Comparison of ENCODE assay signal across 7 cellular contexts in genomic region chr19:14073925-14074838, GRCh38. TPM values are rescaled to one million over a fixed set of nuclear protein-coding genes. Genes with fewer than 3 reads are reported as not detected.
DNase-seq lines count a peak whose midpoint lies in the region; ATAC-seq, FAIRE-seq and TF ChIP-seq lines count a peak whose summit lies in the region.

No MANE protein-coding gene starts in this region.

- ATAC-seq in K562: peak; percentile 52

- H3K9ac ChIP-seq in K562 (ENCODE audit: insufficient read depth in 1 of 2, low read depth in 2 of 2, low read length in 2 of 2): peak overlapping the region; percentile 69 to 97

- DNase-seq in GM12865 (ENCODE audit: low read depth): no peak
- peak; percentile 39 for DNase-seq in M059J (ENCODE audit: low read depth)
- peak; percentile 38 to 61 (median 51) for DNase-seq in K562 (ENCODE audit: extremely low read depth in 1 of 4, low spot score in 3 of 4)
- DNase-seq in stimulated activated naive CD4-positive, alpha-beta T cell treated with Interleukin-2 at 50 U/mL for 16 hours (lab: John Stamatoyannopoulos, UW): peak; percentile 25
- DNase-seq in KBM-7: no peak
- DNase-seq in NCI-H2029 (lab: John Stamatoyannopoulos, UW): no peak

- H3K27me3 ChIP-seq in K562 (ENCODE audit: control insufficient read depth in 2 of 2, insufficient read depth in 2 of 2, low read length in 2 of 2) (no peaks in the 10 kb centered on the region), layer of hippocampus (ENCODE audit: control insufficient read depth, insufficient read depth, low read length) (no peaks in the 10 kb centered on the region)

- H3K4me1 ChIP-seq in K562 (replicated peaks in 1 of 2; ENCODE audit: control insufficient read depth in 2 of 2, insufficient read depth in 2 of 2, low read length in 2 of 2): peaks cover 9 to 48% of the 10 kb centered on the region in 2 experiments; a peak in 4 of 5 replicates

- no peak for FAIRE-seq in K562 (lab: Jason Lieb, UNC)

- H3K27ac ChIP-seq in K562 (ENCODE audit: extremely low read depth, low read depth, low read length): peak overlapping the region; percentile 68
- peak overlapping the region; percentile 94 for H3K27ac ChIP-seq in layer of hippocampus (ENCODE audit: low read depth, low read length)

- no peaks in the 10 kb centered on the region for H3K9me1 ChIP-seq in K562 (ENCODE audit: control insufficient read depth, insufficient read depth, low read length)

- no peak for TF ChIP-seq POLR2A in K562 (conservative IDR thresholded peaks at IDR 0.05)

- intact Hi-C loops in K562 (cut with micrococcal nuclease): no loop called here

- peak overlapping the region; percentile 90 for H2AFZ ChIP-seq in K562 (ENCODE audit: low read depth, low read length)

- POLR2A ChIA-PET in K562 (lab: Yijun Ruan, JAX): interaction anchor here (0.6 to 1.3 kb wide), 3 partner anchors 44 to 174 kb away, joined by 3 to 4 read pairs (median 4); partner anchors contain the start of gene ASF1B

- no peaks in the 10 kb centered on the region for H3K36me3 ChIP-seq in K562 (ENCODE audit: control insufficient read depth, insufficient read depth, low read length)

- TF ChIP-seq EP300 in K562 (IDR thresholded peaks at IDR 0.05; ENCODE audit: low read length): no peak

- in situ Hi-C loops in K562 (cut with MboI) (loop anchor here (5.0 to 25.0 kb wide), 2 partner anchors 192 to 487 kb away; no protein-coding TSS in a partner anchor), KBM-7 (cut with MboI; ENCODE audit: low pct_unique_long_range_greater_than_20kb, low sequenced_read_pairs) (loop anchor here (25.0 kb wide), 1 partner anchor 187 kb away; the partner anchor contains the start of gene NANOS3)

- TF ChIP-seq CTCF in GM12865 (IDR thresholded peaks at IDR 0.05; ENCODE audit: insufficient read depth, low read depth, low read length, missing control alignments): no peak
- no peak for TF ChIP-seq CTCF in K562 (IDR thresholded peaks at IDR 0.05 in 2 of 3, conservative IDR thresholded peaks at IDR 0.05 in 1 of 3; ENCODE audit: insufficient read depth in 2 of 3, low read depth in 1 of 3, low read length in 3 of 3)

- no peaks in the 10 kb centered on the region for H4K20me1 ChIP-seq in K562 (replicated peaks; ENCODE audit: control insufficient read depth, insufficient read depth, low read length)

- CTCF ChIA-PET in K562 (lab: Yijun Ruan, JAX; ENCODE audit: low intra/inter-chr PET ratio): interaction anchor here (0.6 to 3.7 kb wide), 3 partner anchors 194 to 332 kb away, joined by 3 to 39 read pairs (median 4); no protein-coding TSS in a partner anchor

- peak overlapping the region; percentile 38 for H3K4me3 ChIP-seq in GM12865 (ENCODE audit: low read depth, low read length)
- H3K4me3 ChIP-seq in K562: peak overlapping the region; percentile 55

- H3K4me2 ChIP-seq in K562 (ENCODE audit: insufficient read depth, low read length): peak overlapping the region; percentile 82

- peaks cover 19% of the 10 kb centered on the region for H3K79me2 ChIP-seq in K562 (ENCODE audit: control insufficient read depth, insufficient read depth, low read length)

- WGBS in K562 (ENCODE audit: insufficient coverage, low coverage, missing lambda C conversion rate): 3% methylated on average over 35 of the region's 44 CpGs

- H3K9me3 ChIP-seq in K562 (replicated peaks; ENCODE audit: control insufficient read depth, insufficient read depth, low read depth, low read length): no peaks in the 10 kb centered on the region

- TF ChIP-seq RAD21 in K562 (CRISPR knock-in tag; conservative IDR thresholded peaks at IDR 0.05 in 1 of 2, IDR thresholded peaks at IDR 0.05 in 1 of 2): no peak

- no TSS peak for BruUV-seq in K562 (replicated peaks; lab: Mats Ljungman, UMichigan)

RNA-seq across cellular contexts. Expression of gene MISP3, which starts 1.6 kb away (rescaled TPM):
- 2.2 TPM in 1 of 2 replicates, not detected in the other for total RNA-seq in M059J (2014; rRNA removed; shearing (Covaris generic))
- total RNA-seq in K562 (2011; cell fraction: chromatin; rRNA removed; ENCODE audit: low replicate concordance): 1.7 and 5.3 TPM in 2 replicates
- total RNA-seq in K562 (2011; cell fraction: nucleolus; rRNA removed): 5.5 and 5.7 TPM in 2 replicates
- total RNA-seq in K562 (2011; cell fraction: nucleoplasm; rRNA removed): 4.1 and 5.0 TPM in 2 replicates
- 3.1 and 3.9 TPM in 2 replicates for total RNA-seq in K562 (2014; rRNA removed)
- 0.69 and 0.73 TPM in 2 replicates for total RNA-seq in K562 (2014; rRNA removed; fragmentation: Illumina TruSeq; extraction: Trizol)
- 1.6 and 1.9 TPM in 2 replicates for total RNA-seq in K562 (2015; rRNA removed; fragmentation: Illumina TruSeq; extraction: Trizol)
- total RNA-seq in K562 (2021): 1.9 and 2.9 TPM in 2 replicates
- 1.2 and 2.1 TPM in 2 replicates for polyA plus RNA-seq in K562 (2011; rRNA removed)
- polyA plus RNA-seq in K562 (2011; cell fraction: cytosol; rRNA removed): 2.1 and 3.0 TPM in 2 replicates
- 8.6 and 12.9 TPM in 2 replicates for polyA plus RNA-seq in K562 (2011; cell fraction: nucleus; rRNA removed)
- polyA plus RNA-seq in K562 (2012): 3.6 and 4.2 TPM in 2 replicates
- polyA plus RNA-seq in K562 (2014; fragmentation: Illumina TruSeq; extraction: Trizol): 2.6 and 3.2 TPM in 2 replicates
- polyA plus RNA-seq in K562 (2014; fragmentation: Nextera tagmentation; extraction: Ambion mirVana): under 1 TPM; 0.25 to 0.37 TPM
- 5.4 and 5.6 TPM in 2 replicates for polyA plus RNA-seq in K562 (2014; rRNA removed)
- not detected in 2 replicates for polyA minus RNA-seq in K562 (2011; rRNA and poly(A)+ RNA removed)
- polyA minus RNA-seq in K562 (2011; cell fraction: cytosol; rRNA and poly(A)+ RNA removed): 0.91 TPM in 1 of 2 replicates, not detected in the other
- polyA minus RNA-seq in K562 (2011; cell fraction: nucleus; rRNA and poly(A)+ RNA removed): 1.8 and 1.9 TPM in 2 replicates

RNA-seq across cellular contexts. Expression of gene C19orf67, which starts 11.4 kb away (rescaled TPM):
- total RNA-seq in M059J (2014; rRNA removed; shearing (Covaris generic)): not detected in 2 replicates
- 0.83 and 2.1 TPM in 2 replicates for total RNA-seq in K562 (2011; cell fraction: chromatin; rRNA removed; ENCODE audit: low replicate concordance)
- total RNA-seq in K562 (2011; cell fraction: nucleolus; rRNA removed): 3.7 and 4.5 TPM in 2 replicates
- 1.8 and 2.1 TPM in 2 replicates for total RNA-seq in K562 (2011; cell fraction: nucleoplasm; rRNA removed)
- total RNA-seq in K562 (2014; rRNA removed) (0.45 and 1.5 TPM in 2 replicates), K562 (2014; rRNA removed; fragmentation: Illumina TruSeq; extraction: Trizol) (0.35 TPM in 1 of 2 replicates, not detected in the other), K562 (2015; rRNA removed; fragmentation: Illumina TruSeq; extraction: Trizol) (0.29 and 0.53 TPM in 2 replicates), K562 (2021) (1.1 and 2.1 TPM in 2 replicates)
- polyA plus RNA-seq in K562 (2011; rRNA removed) (0.39 and 0.56 TPM in 2 replicates), K562 (2014; fragmentation: Illumina TruSeq; extraction: Trizol) (0.28 and 0.39 TPM in 2 replicates), K562 (2014; fragmentation: Nextera tagmentation; extraction: Ambion mirVana) (not detected), K562 (2014; rRNA removed) (1.8 TPM in 1 of 2 replicates, not detected in the other)
- 0.46 and 0.97 TPM in 2 replicates for polyA plus RNA-seq in K562 (2011; cell fraction: cytosol; rRNA removed)
- 1.2 and 3.8 TPM in 2 replicates for polyA plus RNA-seq in K562 (2011; cell fraction: nucleus; rRNA removed)
- polyA plus RNA-seq in K562 (2012): 0.62 and 0.68 TPM in 2 replicates
- 0.14 TPM in 1 of 2 replicates, not detected in the other for polyA minus RNA-seq in K562 (2011; rRNA and poly(A)+ RNA removed)
- polyA minus RNA-seq in K562 (2011; cell fraction: cytosol; rRNA and poly(A)+ RNA removed): not detected in 2 replicates
- 1.5 and 3.0 TPM in 2 replicates for polyA minus RNA-seq in K562 (2011; cell fraction: nucleus; rRNA and poly(A)+ RNA removed)

RNA-seq across cellular contexts. Expression of gene PALM3, which starts 12.3 kb away (rescaled TPM):
- 0.64 TPM in 1 of 2 replicates, not detected in the other for total RNA-seq in M059J (2014; rRNA removed; shearing (Covaris generic))
- total RNA-seq in K562 (2011; cell fraction: chromatin; rRNA removed; ENCODE audit: low replicate concordance): 0.53 and 0.76 TPM in 2 replicates
- 0.33 and 0.92 TPM in 2 replicates for total RNA-seq in K562 (2011; cell fraction: nucleolus; rRNA removed)
- total RNA-seq in K562 (2011; cell fraction: nucleoplasm; rRNA removed): 0.73 and 0.99 TPM in 2 replicates
- total RNA-seq in K562 (2014; rRNA removed) (8.2 and 8.9 TPM in 2 replicates), K562 (2014; rRNA removed; fragmentation: Illumina TruSeq; extraction: Trizol) (2.5 and 2.8 TPM in 2 replicates), K562 (2015; rRNA removed; fragmentation: Illumina TruSeq; extraction: Trizol) (3.3 and 3.7 TPM in 2 replicates), K562 (2021) (7.6 and 9.3 TPM in 2 replicates)
- polyA plus RNA-seq in K562 (2011; rRNA removed) (2.3 and 2.9 TPM in 2 replicates), K562 (2014; fragmentation: Illumina TruSeq; extraction: Trizol) (7.4 and 10.8 TPM in 2 replicates), K562 (2014; fragmentation: Nextera tagmentation; extraction: Ambion mirVana) (under 1 TPM; 0.07 to 0.29 TPM), K562 (2014; rRNA removed) (8.9 and 12.1 TPM in 2 replicates)
- polyA plus RNA-seq in K562 (2011; cell fraction: cytosol; rRNA removed): 2.1 and 6.1 TPM in 2 replicates
- 1.1 and 2.9 TPM in 2 replicates for polyA plus RNA-seq in K562 (2011; cell fraction: nucleus; rRNA removed)
- 2.0 and 13.9 TPM in 2 replicates for polyA plus RNA-seq in K562 (2012)
- polyA minus RNA-seq in K562 (2011; rRNA and poly(A)+ RNA removed): 0.39 and 1.3 TPM in 2 replicates
- 0.91 and 1.4 TPM in 2 replicates for polyA minus RNA-seq in K562 (2011; cell fraction: cytosol; rRNA and poly(A)+ RNA removed)
- polyA minus RNA-seq in K562 (2011; cell fraction: nucleus; rRNA and poly(A)+ RNA removed): 0.27 and 0.56 TPM in 2 replicates

RNA-seq across cellular contexts. Expression of gene SAMD1, which starts 16.4 kb away (rescaled TPM):
- total RNA-seq in M059J (2014; rRNA removed; shearing (Covaris generic)): 10.5 and 43.2 TPM in 2 replicates
- total RNA-seq in K562 (2011; cell fraction: chromatin; rRNA removed; ENCODE audit: low replicate concordance): 9.8 and 27.6 TPM in 2 replicates
- total RNA-seq in K562 (2011; cell fraction: nucleolus; rRNA removed): 23.5 and 24.9 TPM in 2 replicates
- total RNA-seq in K562 (2011; cell fraction: nucleoplasm; rRNA removed): 12.7 and 15.1 TPM in 2 replicates
- total RNA-seq in K562 (2014; rRNA removed) (65.4 and 71.9 TPM in 2 replicates), K562 (2014; rRNA removed; fragmentation: Illumina TruSeq; extraction: Trizol) (15.4 and 16.0 TPM in 2 replicates), K562 (2015; rRNA removed; fragmentation: Illumina TruSeq; extraction: Trizol) (43.5 and 51.7 TPM in 2 replicates), K562 (2021) (85.9 and 96.0 TPM in 2 replicates)
- polyA plus RNA-seq in K562 (2011; rRNA removed) (14.3 and 14.8 TPM in 2 replicates), K562 (2014; fragmentation: Illumina TruSeq; extraction: Trizol) (45.7 and 48.9 TPM in 2 replicates), K562 (2014; fragmentation: Nextera tagmentation; extraction: Ambion mirVana) (1 to 10 TPM; 2.9 to 3.1 TPM), K562 (2014; rRNA removed) (44.5 and 47.8 TPM in 2 replicates)
- polyA plus RNA-seq in K562 (2011; cell fraction: cytosol; rRNA removed): 15.9 and 30.2 TPM in 2 replicates
- polyA plus RNA-seq in K562 (2011; cell fraction: nucleus; rRNA removed): 34.7 and 64.0 TPM in 2 replicates
- polyA plus RNA-seq in K562 (2012): 39.1 and 39.7 TPM in 2 replicates
- 4.1 and 7.6 TPM in 2 replicates for polyA minus RNA-seq in K562 (2011; rRNA and poly(A)+ RNA removed)
- polyA minus RNA-seq in K562 (2011; cell fraction: cytosol; rRNA and poly(A)+ RNA removed): 22.9 and 32.7 TPM in 2 replicates
- 4.8 and 5.0 TPM in 2 replicates for polyA minus RNA-seq in K562 (2011; cell fraction: nucleus; rRNA and poly(A)+ RNA removed)

RNA-seq across cellular contexts. Expression of gene IL27RA, which starts 42.6 kb away (rescaled TPM):
- 2.3 and 4.8 TPM in 2 replicates for total RNA-seq in M059J (2014; rRNA removed; shearing (Covaris generic))
- total RNA-seq in K562 (2011; cell fraction: chromatin; rRNA removed; ENCODE audit: low replicate concordance): 10.9 and 28.8 TPM in 2 replicates
- total RNA-seq in K562 (2011; cell fraction: nucleolus; rRNA removed): 34.2 and 45.7 TPM in 2 replicates
- total RNA-seq in K562 (2011; cell fraction: nucleoplasm; rRNA removed): 19.0 and 24.8 TPM in 2 replicates
- total RNA-seq in K562 (2014; rRNA removed) (11.6 and 12.6 TPM in 2 replicates), K562 (2014; rRNA removed; fragmentation: Illumina TruSeq; extraction: Trizol) (6.3 and 7.0 TPM in 2 replicates), K562 (2015; rRNA removed; fragmentation: Illumina TruSeq; extraction: Trizol) (8.6 and 8.8 TPM in 2 replicates), K562 (2021) (15.2 and 15.9 TPM in 2 replicates)
- polyA plus RNA-seq in K562 (2011; rRNA removed) (14.1 and 15.9 TPM in 2 replicates), K562 (2014; fragmentation: Illumina TruSeq; extraction: Trizol) (12.5 and 13.3 TPM in 2 replicates), K562 (2014; fragmentation: Nextera tagmentation; extraction: Ambion mirVana) (1 to 10 TPM; 1.9 to 2.1 TPM), K562 (2014; rRNA removed) (10.6 and 12.0 TPM in 2 replicates)
- 9.7 and 22.4 TPM in 2 replicates for polyA plus RNA-seq in K562 (2011; cell fraction: cytosol; rRNA removed)
- polyA plus RNA-seq in K562 (2011; cell fraction: nucleus; rRNA removed): 7.8 and 13.8 TPM in 2 replicates
- 12.8 and 16.0 TPM in 2 replicates for polyA plus RNA-seq in K562 (2012)
- polyA minus RNA-seq in K562 (2011; rRNA and poly(A)+ RNA removed): 4.5 and 7.4 TPM in 2 replicates
- polyA minus RNA-seq in K562 (2011; cell fraction: cytosol; rRNA and poly(A)+ RNA removed): 5.3 and 8.4 TPM in 2 replicates
- 2.8 and 3.9 TPM in 2 replicates for polyA minus RNA-seq in K562 (2011; cell fraction: nucleus; rRNA and poly(A)+ RNA removed)

Comparison
In these comparisons a context has a peak if more than half of its experiments do, and no peak if none do; other contexts are left out.
1. DNase-seq: peak in M059J (single experiment), K562 (4 of 4) and stimulated activated naive CD4-positive, alpha-beta T cell treated with Interleukin-2 at 50 U/mL for 16 hours (single experiment); none in GM12865 (single experiment), KBM-7 (single experiment) and NCI-H2029 (single experiment).